ENCODE assay signal across 9 cellular contexts in the genomic region with DNA sequence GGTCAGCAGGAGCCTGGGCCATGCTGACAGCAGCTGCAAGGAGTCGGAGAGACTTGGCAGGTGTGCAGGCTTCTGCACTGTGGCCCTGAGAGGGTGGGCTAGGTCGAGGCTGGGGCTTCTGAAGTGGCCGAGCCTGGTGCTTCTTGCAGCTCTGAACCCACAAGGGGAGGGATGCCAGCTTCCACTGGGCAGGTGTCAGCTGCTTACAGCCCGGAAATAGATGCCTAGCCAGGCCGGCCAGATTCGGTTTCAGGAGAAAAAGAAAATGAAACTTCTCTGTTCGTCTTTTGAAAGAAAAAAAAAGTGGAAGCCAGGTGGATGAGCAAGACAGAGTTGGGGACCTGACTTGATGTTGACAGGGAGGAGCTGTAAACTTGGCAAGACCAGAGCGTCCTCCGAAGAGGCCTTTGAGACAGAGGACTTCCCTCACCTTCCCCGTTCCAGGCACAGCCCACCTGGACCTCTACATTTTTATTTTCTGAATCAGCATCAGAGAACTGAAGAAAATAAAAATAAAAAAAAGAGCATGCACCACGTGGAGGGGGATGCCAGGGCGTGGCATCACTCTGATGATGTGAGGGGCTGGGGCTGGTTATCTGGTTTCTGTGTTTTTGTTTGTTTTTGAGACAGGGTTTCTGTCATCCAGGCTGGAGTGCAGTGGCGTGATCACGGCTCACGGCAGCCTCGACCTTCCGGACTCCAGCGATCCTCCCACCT. TPM values are rescaled to one million over a fixed set of nuclear protein-coding genes. Genes with fewer than 3 reads are reported as not detected.
DNase-seq lines count a peak whose midpoint lies in the region; ATAC-seq and TF ChIP-seq lines count a peak whose summit lies in the region.
"Had no signal": no experiment of that assay in that cellular context is flagged by ENCODE, and none has a peak within 500 bp of the region (broad histone marks: within the 10 kb centered on the region; RNA-seq: fewer than 3 reads in every experiment).

A gene with protein sequence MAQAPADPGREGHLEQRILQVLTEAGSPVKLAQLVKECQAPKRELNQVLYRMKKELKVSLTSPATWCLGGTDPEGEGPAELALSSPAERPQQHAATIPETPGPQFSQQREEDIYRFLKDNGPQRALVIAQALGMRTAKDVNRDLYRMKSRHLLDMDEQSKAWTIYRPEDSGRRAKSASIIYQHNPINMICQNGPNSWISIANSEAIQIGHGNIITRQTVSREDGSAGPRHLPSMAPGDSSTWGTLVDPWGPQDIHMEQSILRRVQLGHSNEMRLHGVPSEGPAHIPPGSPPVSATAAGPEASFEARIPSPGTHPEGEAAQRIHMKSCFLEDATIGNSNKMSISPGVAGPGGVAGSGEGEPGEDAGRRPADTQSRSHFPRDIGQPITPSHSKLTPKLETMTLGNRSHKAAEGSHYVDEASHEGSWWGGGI (minus strand): TSS at position 153 of the 717 bp plus-strand sequence. CDS start 131 bp downstream, at position 22.

- WGBS in thymus: 27% methylated on average over 18 of the region's 18 CpGs
- 75 to 84% methylated on average over 18 of the region's 18 CpGs for WGBS in tibial nerve, 2 donors

- BruUV-seq in PC-3 (replicated peaks; lab: Mats Ljungman, UMichigan): no TSS peak

- no peak for TF ChIP-seq EP300 in tibial nerve (IDR thresholded peaks at IDR 0.05)

- H3K9me2 ChIP-seq in PC-3 (replicated peaks; ENCODE audit: low read length): no peaks in the 10 kb centered on the region

- H3K4me3 ChIP-seq in PC-3 (ENCODE audit: low read length): no peak within 1 kb of the TSS
- peak within 1 kb of the TSS; percentile 8 for H3K4me3 ChIP-seq in thymus (ENCODE audit: low read length)
- peak within 1 kb of the TSS in 2 of 4 donors; percentile 8 to 29 for H3K4me3 ChIP-seq in tibial nerve

- H3K9me3 ChIP-seq in PC-3 (ENCODE audit: low read length) (no peaks in the 10 kb centered on the region), thymus (ENCODE audit: control insufficient read depth) (no peaks in the 10 kb centered on the region), tibial nerve (peaks cover 0 to 12% (median 0%) of the 10 kb centered on the region in 4 donors)

- ATAC-seq in HG02759 (IDR thresholded peaks at IDR 0.05; ENCODE audit: unreplicated experiment): peak; percentile 57
- no peak for ATAC-seq in PC-3

- H3K4me1 ChIP-seq in PC-3 (ENCODE audit: insufficient read depth, low read length) (peaks cover 51% of the 10 kb centered on the region), thymus (ENCODE audit: control insufficient read depth, insufficient read depth, low read length) (peaks cover 25% of the 10 kb centered on the region), tibial nerve (peaks cover 0 to 14% (median 0%) of the 10 kb centered on the region in 4 donors)

- H2AFZ ChIP-seq in PC-3 (ENCODE audit: low read length): no peak within 1 kb of the TSS

- CTCF ChIA-PET in PC-3 (lab: Charles Lee): interaction anchor here (0.7 kb wide), 1 partner anchor 8 kb away, joined by 3 read pairs; no protein-coding TSS in a partner anchor

- no peaks in the 10 kb centered on the region for H3K36me3 ChIP-seq in PC-3 (ENCODE audit: low read depth, low read length)
- H3K36me3 ChIP-seq in thymus (ENCODE audit: control insufficient read depth, insufficient read depth): no peaks in the 10 kb centered on the region
- no peaks in the 10 kb centered on the region for H3K36me3 ChIP-seq in tibial nerve

- H3K27ac ChIP-seq in PC-3 (ENCODE audit: low read length) (no peak within 1 kb of the TSS), thymus (ENCODE audit: low read depth) (peak within 1 kb of the TSS; percentile 66), tibial nerve (peak within 1 kb of the TSS in 1 of 4 donors; percentile 75)
- H3K27ac ChIP-seq: VCaP had no signal

- H3K79me2 ChIP-seq in PC-3 (ENCODE audit: low read length): no peaks in the 10 kb centered on the region

- no peaks in the 10 kb centered on the region for H3F3A ChIP-seq in PC-3 (ENCODE audit: low read length, unreplicated experiment)

- POLR2A ChIA-PET in PC-3 (lab: Charles Lee; ENCODE audit: unreplicated experiment): no interaction called here

- TF ChIP-seq POLR2A in tibial nerve (IDR thresholded peaks at IDR 0.05): no peak

- no peaks in the 10 kb centered on the region for H3K27me3 ChIP-seq in PC-3 (ENCODE audit: low read length)
- peaks cover 15% of the 10 kb centered on the region for H3K27me3 ChIP-seq in thymus (ENCODE audit: control insufficient read depth, insufficient read depth)
- no peaks in the 10 kb centered on the region for H3K27me3 ChIP-seq in tibial nerve

- TF ChIP-seq CTCF in PC-3 (conservative IDR thresholded peaks at IDR 0.05; ENCODE audit: low read depth, low read length) (no peak), tibial nerve (IDR thresholded peaks at IDR 0.05) (no peak)

- peak within 1 kb of the TSS; percentile 47 for H3K4me2 ChIP-seq in PC-3 (ENCODE audit: low read length)

- intact Hi-C loops in PC-3 (cut with micrococcal nuclease): loop anchor here (5.0 to 10.0 kb wide), 2 partner anchors 77 to 464 kb away; no protein-coding TSS in a partner anchor

- DNase-seq in NCI-H187 (lab: John Stamatoyannopoulos, UW) (peak; percentile 4 to 26), NCI-H187 treated with DMSO at 0.1 percent for 48 hours (lab: John Stamatoyannopoulos, UW) (no peak), PC-3 (no peak), NCI-H345 treated with DMSO at 0.1 percent for 48 hours (lab: John Stamatoyannopoulos, UW; ENCODE audit: unreplicated experiment) (no peak), tibial nerve (ENCODE audit: low spot score in 2 of 2) (no peak)
- peak; percentile 14 for DNase-seq in effector CD8-positive, alpha-beta T cell (lab: John Stamatoyannopoulos, UW)

- H4K20me1 ChIP-seq in PC-3 (ENCODE audit: low read length): no peaks in the 10 kb centered on the region

- H3K9ac ChIP-seq in PC-3 (ENCODE audit: low read length): no peak within 1 kb of the TSS

RNA-seq across cellular contexts. Expression of the gene that starts here (rescaled TPM):
- total RNA-seq in PC-3 (2014; rRNA removed) (0.12 TPM in 1 of 2 replicates, not detected in the other), tibial nerve (1 to 10 TPM in 1 of 4 donors, under 1 TPM in 1, not detected in 2; 0.78 to 3.6 TPM)
- polyA plus RNA-seq in thymus: 3.4 TPM

Comparison
In these comparisons a context has a peak if more than half of its experiments do, and no peak if none do; other contexts are left out.
1. DNase-seq: peak in NCI-H187 (2 of 2) and effector CD8-positive, alpha-beta T cell (single experiment); none in NCI-H187 treated with DMSO at 0.1 percent for 48 hours (single experiment), PC-3 (single experiment), NCI-H345 treated with DMSO at 0.1 percent for 48 hours (single experiment) and tibial nerve (0 of 2).